Comparison of ENCODE assay signal across 19 cellular contexts in the genomic region with DNA sequence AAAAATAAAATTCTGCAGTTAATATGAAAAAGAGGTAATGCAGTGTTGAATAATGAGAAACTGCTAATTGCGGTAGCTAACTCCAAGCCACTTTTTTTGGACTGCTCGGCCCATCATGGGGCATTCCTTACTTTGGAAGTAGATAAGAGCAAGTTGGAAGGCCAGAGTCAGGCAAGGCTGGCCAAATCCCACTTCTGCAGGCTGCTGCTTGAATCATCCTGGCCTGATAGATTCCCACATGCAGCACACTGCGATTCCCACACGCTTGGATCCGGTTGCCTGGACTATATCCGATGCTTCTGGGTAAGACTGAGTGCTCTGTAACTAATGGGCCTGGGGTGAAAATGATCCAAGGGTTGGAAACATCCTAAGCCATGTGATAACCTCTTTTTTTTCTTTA.
"Had no signal": no experiment of that assay in that cellular context is flagged by ENCODE, and none has a peak within 500 bp of the region (broad histone marks: within the 10 kb centered on the region; RNA-seq: fewer than 3 reads in every experiment).

No MANE protein-coding gene starts in this region.

- H3K4me3 ChIP-seq: gastrocnemius medialis, lung, suprapubic skin had no signal

- H3K9me3 ChIP-seq: gastrocnemius medialis, suprapubic skin had no signal

- ATAC-seq: activated CD8-positive, alpha-beta T cell treated with anti-CD3 and anti-CD28 coated beads for 36 hours; activated T-cell treated with anti-CD3 and anti-CD28 coated beads, Interleukin-2, amount 50 U/mL, for 4 hours; gastrocnemius medialis; stimulated activated naive CD8-positive, alpha-beta T cell treated with anti-CD3 and anti-CD28 coated beads, Interleukin-15, amount 100 ng/mL, for 72 hours had no signal

- H3K27ac ChIP-seq: suprapubic skin had no signal

- DNase-seq: activated CD4-positive, alpha-beta T cell treated with anti-CD3 and anti-CD28 coated beads, Interleukin-2, amount 10 ng/mL, durations not matched to agents 24 days and 14 days; activated CD8-positive, alpha-beta T cell treated with anti-CD3 and anti-CD28 coated beads for 36 hours; activated naive CD4-positive, alpha-beta T cell treated with anti-CD3 and anti-CD28 coated beads, Interleukin-2, amount 10 ng/mL, durations not matched to agents 7 days and 5 days; activated T-cell treated with anti-CD3 and anti-CD28 coated beads, Interleukin-2, amount 50 U/mL, for 4 hours; central memory CD4-positive, alpha-beta T cell; erythroblast; gastrocnemius medialis; head of caudate nucleus; immature natural killer cell; kidney glomerular epithelial cell; occipital lobe; posterior cingulate gyrus; retina; stimulated activated CD4-positive, alpha-beta T cell treated with anti-CD3 and anti-CD28 coated beads, Interleukin-2, amount 100 ng/mL, for 24 hours; stimulated activated naive CD8-positive, alpha-beta T cell treated with anti-CD3 and anti-CD28 coated beads, Interleukin-15, amount 100 ng/mL, for 72 hours; T1000; trophoblast cell had no signal

- H3K27me3 ChIP-seq: gastrocnemius medialis, suprapubic skin had no signal
